1 cellular context compared by ENCODE assay signal in genomic region chr22:40347300-40347699, GRCh38.
TF ChIP-seq lines count a peak whose summit lies in the region.

No MANE protein-coding gene starts in this region.

TF ChIP-seq in SK-N-SH, 30 proteins besides CTCF, POLR2A, EP300 and RAD21 (continued from another document):
- no peak for TF ChIP-seq ZBTB33 (IDR thresholded peaks at IDR 0.05; ENCODE audit: borderline replicate concordance, low read depth)
- no peak for TF ChIP-seq RFX5 (IDR thresholded peaks at IDR 0.05; ENCODE audit: low read length)
- TF ChIP-seq NRF1 (IDR thresholded peaks at IDR 0.05; ENCODE audit: low read depth, low read length): no peak
- no peak for TF ChIP-seq GABPA (IDR thresholded peaks at IDR 0.05; ENCODE audit: low read depth)
- no peak for TF ChIP-seq REST (IDR thresholded peaks at IDR 0.05; ENCODE audit: low read depth, low read length)
- TF ChIP-seq RCOR1 (IDR thresholded peaks at IDR 0.05; ENCODE audit: low read length): no peak
- TF ChIP-seq YY1 (IDR thresholded peaks at IDR 0.05; ENCODE audit: low read depth): no peak
- no peak for TF ChIP-seq USF1 (IDR thresholded peaks at IDR 0.05; ENCODE audit: borderline replicate concordance, low read depth)
- no peak for TF ChIP-seq MAX (IDR thresholded peaks at IDR 0.05; ENCODE audit: low read depth)
TF ChIP-seq in SK-N-SH: peak in this region for 0.
